Comparison of ENCODE assay signal across 1 cellular context in the genomic region with DNA sequence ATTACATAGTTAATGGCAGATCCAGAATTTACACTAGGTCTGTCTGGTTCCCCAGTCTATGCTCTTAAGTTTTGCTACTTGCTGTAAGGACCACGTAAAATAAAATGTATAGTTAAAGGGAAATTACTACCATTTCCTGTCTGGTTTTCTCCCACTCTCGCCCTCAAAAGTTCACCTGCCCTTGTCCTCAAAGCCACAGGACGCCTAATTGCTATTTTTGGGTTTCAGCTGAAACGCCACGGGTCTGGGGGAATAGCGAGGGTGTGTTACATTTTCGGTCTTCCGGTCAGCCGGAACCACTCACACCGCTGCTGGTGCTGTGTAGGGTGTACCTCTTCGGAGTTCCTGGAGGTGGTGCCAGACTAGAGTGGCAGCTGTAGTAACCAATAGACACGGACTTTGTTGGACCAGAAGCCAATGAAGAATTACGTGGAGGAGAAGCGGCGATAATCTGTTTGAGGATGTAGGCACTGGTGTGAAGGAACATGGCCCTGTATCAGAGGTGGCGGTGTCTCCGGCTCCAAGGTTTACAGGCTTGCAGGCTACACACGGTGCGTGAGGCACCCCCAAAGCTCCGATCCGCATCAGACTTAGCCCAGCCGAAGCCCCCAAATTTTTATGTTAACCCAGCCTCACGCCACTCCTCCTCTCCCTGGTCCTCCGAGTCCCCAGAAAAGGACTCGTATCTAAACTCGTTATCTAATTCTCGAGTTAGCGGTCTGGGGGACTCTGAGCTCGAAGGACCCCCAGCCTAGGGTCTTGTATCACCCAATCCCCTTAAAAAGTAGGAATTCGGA.
TF ChIP-seq lines count a peak whose summit lies in the region.

TARS2 (plus strand) TSS at position 454 of the 797 bp plus-strand sequence; CDS start at position 486, 32 bp downstream.

TF ChIP-seq in HepG2, 621 proteins besides CTCF, POLR2A, EP300 and RAD21 (continued from another document and continues in another):
- no peak for TF ChIP-seq ZNF850 (CRISPR knock-in tag; conservative IDR thresholded peaks at IDR 0.05)
- TF ChIP-seq NFYC (CRISPR knock-in tag; IDR thresholded peaks at IDR 0.05) = peak; percentile 99
- TF ChIP-seq KDM1A (CRISPR knock-in tag; IDR thresholded peaks at IDR 0.05) = peak; percentile 42; the same call in 1 of the 2 replicates
- no peak for TF ChIP-seq TAF15 (IDR thresholded peaks at IDR 0.05; ENCODE audit: low read depth, low read length, poor library complexity, severe bottlenecking)
- TF ChIP-seq LRRFIP1 (CRISPR knock-in tag; conservative IDR thresholded peaks at IDR 0.05) = no peak
- no peak for TF ChIP-seq FOXP1 (IDR thresholded peaks at IDR 0.05)
- peak; percentile 27; the same call in 1 of the 2 replicates for TF ChIP-seq FOXP1 (CRISPR knock-in tag; IDR thresholded peaks at IDR 0.05)
- TF ChIP-seq CHD4 (IDR thresholded peaks at IDR 0.05; ENCODE audit: borderline replicate concordance, low read length) = no peak
- 0 out of 2 replicates have a peak, but pooled peaks have one; percentile 44 for TF ChIP-seq ZNF124 (CRISPR knock-in tag; IDR thresholded peaks at IDR 0.05)
- TF ChIP-seq ZNF260 (CRISPR knock-in tag; IDR thresholded peaks at IDR 0.05; ENCODE audit: borderline replicate concordance, low read depth) = no peak
- TF ChIP-seq ZKSCAN8 (CRISPR knock-in tag; IDR thresholded peaks at IDR 0.05; ENCODE audit: borderline replicate concordance) = peak; percentile 56; the same call in 1 of the 2 replicates
- TF ChIP-seq FOXO1 (CRISPR knock-in tag; IDR thresholded peaks at IDR 0.05) = peak; percentile 71; the same call in 1 of the 2 replicates
- TF ChIP-seq JUN (CRISPR knock-in tag; IDR thresholded peaks at IDR 0.05) = peak; percentile 28; the same call in 1 of the 2 replicates
- no peak for TF ChIP-seq RBAK (CRISPR knock-in tag; IDR thresholded peaks at IDR 0.05)
- peak; percentile 88 for TF ChIP-seq HDAC1 (CRISPR knock-in tag; IDR thresholded peaks at IDR 0.05)
- TF ChIP-seq TCF7L2 (IDR thresholded peaks at IDR 0.05; ENCODE audit: low read depth, low read length) = no peak
- 0 out of 2 replicates have a peak, but pooled peaks have one; percentile 55 for TF ChIP-seq NAIF1 (CRISPR knock-in tag; IDR thresholded peaks at IDR 0.05; ENCODE audit: borderline replicate concordance)
- peak; percentile 61 for TF ChIP-seq PHF5A (CRISPR knock-in tag; IDR thresholded peaks at IDR 0.05; ENCODE audit: low read depth, unreplicated experiment)
- TF ChIP-seq, protein P1, sequence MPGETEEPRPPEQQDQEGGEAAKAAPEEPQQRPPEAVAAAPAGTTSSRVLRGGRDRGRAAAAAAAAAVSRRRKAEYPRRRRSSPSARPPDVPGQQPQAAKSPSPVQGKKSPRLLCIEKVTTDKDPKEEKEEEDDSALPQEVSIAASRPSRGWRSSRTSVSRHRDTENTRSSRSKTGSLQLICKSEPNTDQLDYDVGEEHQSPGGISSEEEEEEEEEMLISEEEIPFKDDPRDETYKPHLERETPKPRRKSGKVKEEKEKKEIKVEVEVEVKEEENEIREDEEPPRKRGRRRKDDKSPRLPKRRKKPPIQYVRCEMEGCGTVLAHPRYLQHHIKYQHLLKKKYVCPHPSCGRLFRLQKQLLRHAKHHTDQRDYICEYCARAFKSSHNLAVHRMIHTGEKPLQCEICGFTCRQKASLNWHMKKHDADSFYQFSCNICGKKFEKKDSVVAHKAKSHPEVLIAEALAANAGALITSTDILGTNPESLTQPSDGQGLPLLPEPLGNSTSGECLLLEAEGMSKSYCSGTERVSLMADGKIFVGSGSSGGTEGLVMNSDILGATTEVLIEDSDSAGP (CRISPR knock-in tag; IDR thresholded peaks at IDR 0.05; ENCODE audit: borderline replicate concordance) = peak; percentile 90
- TF ChIP-seq ZHX1 (CRISPR knock-in tag; IDR thresholded peaks at IDR 0.05; ENCODE audit: low read depth) = 0 out of 2 replicates have a peak, but pooled peaks have one; percentile 51
- no peak for TF ChIP-seq GTF2F1 (IDR thresholded peaks at IDR 0.05; ENCODE audit: low read length)
- no peak for TF ChIP-seq ZNF343 (CRISPR knock-in tag; IDR thresholded peaks at IDR 0.05)
- no peak; the same call in 1 of the 2 replicates for TF ChIP-seq TEF (CRISPR knock-in tag; IDR thresholded peaks at IDR 0.05)
- TF ChIP-seq ZNF629 (CRISPR knock-in tag; conservative IDR thresholded peaks at IDR 0.05) = no peak
- TF ChIP-seq ZNF768 (CRISPR knock-in tag; IDR thresholded peaks at IDR 0.05) = 0 out of 2 replicates have a peak, but pooled peaks have one; percentile 37
- TF ChIP-seq, protein P2, sequence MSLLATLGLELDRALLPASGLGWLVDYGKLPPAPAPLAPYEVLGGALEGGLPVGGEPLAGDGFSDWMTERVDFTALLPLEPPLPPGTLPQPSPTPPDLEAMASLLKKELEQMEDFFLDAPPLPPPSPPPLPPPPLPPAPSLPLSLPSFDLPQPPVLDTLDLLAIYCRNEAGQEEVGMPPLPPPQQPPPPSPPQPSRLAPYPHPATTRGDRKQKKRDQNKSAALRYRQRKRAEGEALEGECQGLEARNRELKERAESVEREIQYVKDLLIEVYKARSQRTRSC (CRISPR knock-in tag; IDR thresholded peaks at IDR 0.05; ENCODE audit: low read depth) = no peak
- TF ChIP-seq ZNF30 (CRISPR knock-in tag; IDR thresholded peaks at IDR 0.05) = no peak
- 0 out of 2 replicates have a peak, but pooled peaks have one; percentile 70 for TF ChIP-seq ZNF615 (CRISPR knock-in tag; IDR thresholded peaks at IDR 0.05; ENCODE audit: borderline replicate concordance)
- TF ChIP-seq HIVEP1 (CRISPR knock-in tag; IDR thresholded peaks at IDR 0.05) = peak; percentile 59
- TF ChIP-seq TSC22D2 (CRISPR knock-in tag; IDR thresholded peaks at IDR 0.05; ENCODE audit: borderline replicate concordance) = no peak
- no peak for TF ChIP-seq ZNF549 (CRISPR knock-in tag; IDR thresholded peaks at IDR 0.05)
- TF ChIP-seq, protein P3, sequence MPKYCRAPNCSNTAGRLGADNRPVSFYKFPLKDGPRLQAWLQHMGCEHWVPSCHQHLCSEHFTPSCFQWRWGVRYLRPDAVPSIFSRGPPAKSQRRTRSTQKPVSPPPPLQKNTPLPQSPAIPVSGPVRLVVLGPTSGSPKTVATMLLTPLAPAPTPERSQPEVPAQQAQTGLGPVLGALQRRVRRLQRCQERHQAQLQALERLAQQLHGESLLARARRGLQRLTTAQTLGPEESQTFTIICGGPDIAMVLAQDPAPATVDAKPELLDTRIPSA (CRISPR knock-in tag; IDR thresholded peaks at IDR 0.05; ENCODE audit: borderline replicate concordance) = no peak
- TF ChIP-seq GLI4 (CRISPR knock-in tag; IDR thresholded peaks at IDR 0.05; ENCODE audit: borderline replicate concordance) = no peak
- TF ChIP-seq FOXA1 (IDR thresholded peaks at IDR 0.05) = no peak
- peak; percentile 68 for TF ChIP-seq FOXA1 (CRISPR knock-in tag; IDR thresholded peaks at IDR 0.05)
- no peak for TF ChIP-seq MAFF (IDR thresholded peaks at IDR 0.05; ENCODE audit: low read depth, low read length)
- peak; percentile 98 for TF ChIP-seq KMT2B (CRISPR knock-in tag; IDR thresholded peaks at IDR 0.05)
- TF ChIP-seq HNRNPUL1 (IDR thresholded peaks at IDR 0.05; ENCODE audit: low read depth, low read length) = no peak
- TF ChIP-seq ZNF276 (CRISPR knock-in tag; IDR thresholded peaks at IDR 0.05; ENCODE audit: low read depth) = no peak
- TF ChIP-seq ZNF570 (CRISPR knock-in tag; IDR thresholded peaks at IDR 0.05; ENCODE audit: borderline replicate concordance) = no peak
- TF ChIP-seq, protein P4, sequence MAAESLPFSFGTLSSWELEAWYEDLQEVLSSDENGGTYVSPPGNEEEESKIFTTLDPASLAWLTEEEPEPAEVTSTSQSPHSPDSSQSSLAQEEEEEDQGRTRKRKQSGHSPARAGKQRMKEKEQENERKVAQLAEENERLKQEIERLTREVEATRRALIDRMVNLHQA (CRISPR knock-in tag; IDR thresholded peaks at IDR 0.05) = no peak
- TF ChIP-seq KAT7 (CRISPR knock-in tag; IDR thresholded peaks at IDR 0.05; ENCODE audit: borderline replicate concordance) = peak; percentile 79
- peak; percentile 79 for TF ChIP-seq SPEN (CRISPR knock-in tag; IDR thresholded peaks at IDR 0.05; ENCODE audit: low read depth)
- no peak for TF ChIP-seq THYN1 (CRISPR knock-in tag; IDR thresholded peaks at IDR 0.05; ENCODE audit: borderline replicate concordance, low read depth)
- TF ChIP-seq RARG (CRISPR knock-in tag; IDR thresholded peaks at IDR 0.05; ENCODE audit: low read depth) = no peak
- TF ChIP-seq SMAD9 (CRISPR knock-in tag; IDR thresholded peaks at IDR 0.05) = 0 out of 2 replicates have a peak, but pooled peaks have one; percentile 42
- no peak for TF ChIP-seq ZNF329 (CRISPR knock-in tag; IDR thresholded peaks at IDR 0.05; ENCODE audit: low read depth)
- TF ChIP-seq NFYB (CRISPR knock-in tag; IDR thresholded peaks at IDR 0.05) = peak; percentile 98
- TF ChIP-seq MAZ (IDR thresholded peaks at IDR 0.05; ENCODE audit: borderline replicate concordance, low read depth, low read length) = peak; percentile 63; the same call in 1 of the 2 replicates
- TF ChIP-seq MAZ (CRISPR knock-in tag; IDR thresholded peaks at IDR 0.05; ENCODE audit: low read depth) = peak; percentile 48; the same call in 1 of the 2 replicates
- TF ChIP-seq SRSF1 (optimal IDR thresholded peaks at IDR 0.05; ENCODE audit: low read depth, low read length) = no peak
- TF ChIP-seq HNF4A (CRISPR knock-in tag; IDR thresholded peaks at IDR 0.05) = peak; percentile 34; the same call in 1 of the 2 replicates
- peak; percentile 70 for TF ChIP-seq PHF8 (CRISPR knock-in tag; IDR thresholded peaks at IDR 0.05)
- TF ChIP-seq, protein P5, sequence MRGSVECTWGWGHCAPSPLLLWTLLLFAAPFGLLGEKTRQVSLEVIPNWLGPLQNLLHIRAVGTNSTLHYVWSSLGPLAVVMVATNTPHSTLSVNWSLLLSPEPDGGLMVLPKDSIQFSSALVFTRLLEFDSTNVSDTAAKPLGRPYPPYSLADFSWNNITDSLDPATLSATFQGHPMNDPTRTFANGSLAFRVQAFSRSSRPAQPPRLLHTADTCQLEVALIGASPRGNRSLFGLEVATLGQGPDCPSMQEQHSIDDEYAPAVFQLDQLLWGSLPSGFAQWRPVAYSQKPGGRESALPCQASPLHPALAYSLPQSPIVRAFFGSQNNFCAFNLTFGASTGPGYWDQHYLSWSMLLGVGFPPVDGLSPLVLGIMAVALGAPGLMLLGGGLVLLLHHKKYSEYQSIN (CRISPR knock-in tag; IDR thresholded peaks at IDR 0.05; ENCODE audit: borderline replicate concordance) = no peak
- no peak for TF ChIP-seq RFXANK (CRISPR knock-in tag; IDR thresholded peaks at IDR 0.05)
- no peak for TF ChIP-seq DNMT3B (CRISPR knock-in tag; conservative IDR thresholded peaks at IDR 0.05)
- TF ChIP-seq HOXD1 (CRISPR knock-in tag; IDR thresholded peaks at IDR 0.05) = no peak; the same call in 1 of the 2 replicates
